8 cellular contexts compared by ENCODE assay signal in the genomic region with DNA sequence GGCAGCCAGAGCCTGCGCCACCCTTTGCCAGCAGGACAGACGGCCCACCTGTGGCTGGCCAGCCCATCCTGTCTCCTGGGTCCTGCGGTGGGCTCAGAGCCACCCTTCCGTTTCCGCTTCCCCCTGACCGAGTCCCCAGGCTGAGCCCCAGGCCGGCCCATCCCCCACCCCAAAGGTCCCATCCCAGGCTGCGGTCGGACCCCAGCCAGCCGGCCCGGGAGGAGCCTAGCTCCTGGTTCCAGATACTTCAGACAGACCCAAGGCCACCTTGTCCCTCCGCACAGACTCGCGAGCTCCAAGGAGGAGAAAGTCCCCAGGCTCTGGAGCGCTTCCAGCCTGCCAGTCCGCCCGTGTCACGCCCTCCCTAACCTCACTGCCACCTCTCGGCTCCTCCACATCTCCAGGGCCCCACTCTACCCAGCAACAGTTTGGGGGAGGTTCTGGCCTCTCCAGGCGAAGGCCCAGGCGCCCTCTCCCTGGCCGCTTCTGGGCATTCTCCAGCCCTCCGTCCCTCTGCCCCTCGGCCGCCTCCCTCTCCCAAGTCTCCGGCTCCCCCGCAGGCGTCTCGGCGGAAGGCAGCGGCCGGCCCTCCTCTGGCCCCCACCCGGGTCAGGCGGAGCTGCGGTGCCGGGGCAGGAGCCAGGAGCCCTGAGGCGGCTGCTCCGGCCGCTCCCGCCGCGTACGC. TPM values are rescaled to one million over a fixed set of nuclear protein-coding genes. Genes with fewer than 3 reads are reported as not detected.
DNase-seq lines count a peak whose midpoint lies in the region; ATAC-seq and TF ChIP-seq lines count a peak whose summit lies in the region.

No MANE protein-coding gene starts in this region.

- H3K27ac Mint-ChIP-seq in activated CD4-positive, alpha-beta T cell treated with anti-CD3 and anti-CD28 coated beads, Interleukin-2, amount 10 ng/mL, durations not matched to agents 7 days and 5 days, result no peak overlapping the region

- no peaks in the 10 kb centered on the region for H3K9me3 Mint-ChIP-seq in activated CD4-positive, alpha-beta T cell treated with anti-CD3 and anti-CD28 coated beads, Interleukin-2, amount 10 ng/mL, durations not matched to agents 7 days and 5 days

- H3K4me1 Mint-ChIP-seq in activated CD4-positive, alpha-beta T cell treated with anti-CD3 and anti-CD28 coated beads, Interleukin-2, amount 10 ng/mL, durations not matched to agents 7 days and 5 days, result peaks cover 10% of the 10 kb centered on the region

- WGBS in right lobe of liver (ENCODE audit: insufficient coverage, low coverage, low lambda C conversion rate, missing lambda C conversion rate), result 0% methylated on average over 4 of the region's 43 CpGs

- ATAC-seq in right lobe of liver (peak; percentile 5 to 26 (median 18)), HG03045 (IDR thresholded peaks at IDR 0.05; ENCODE audit: unreplicated experiment) (no peak), HG02759 (IDR thresholded peaks at IDR 0.05; ENCODE audit: unreplicated experiment) (no peak)

- H3K4me3 Mint-ChIP-seq in activated CD4-positive, alpha-beta T cell treated with anti-CD3 and anti-CD28 coated beads, Interleukin-2, amount 10 ng/mL, durations not matched to agents 7 days and 5 days, result peak overlapping the region; percentile 56

- no peak for DNase-seq in activated CD4-positive, alpha-beta T cell treated with anti-CD3 and anti-CD28 coated beads, Interleukin-2, amount 10 ng/mL, durations not matched to agents 7 days and 5 days
- DNase-seq in activated CD4-positive, alpha-beta T cell treated with anti-CD3 and anti-CD28 coated beads for 1 hour, result no peak
- DNase-seq in astrocyte of the cerebellum (ENCODE audit: low read depth), result no peak
- no peak for DNase-seq in right lobe of liver
- peak in 1 of 2 donors; percentile 60 for DNase-seq in tibial artery
- DNase-seq in CD1c-positive myeloid dendritic cell (ENCODE audit: extremely low spot score), result no peak

- no peak overlapping the region for H3K27ac ChIP-seq in right lobe of liver
- H3K27ac ChIP-seq in tibial artery, result no peak overlapping the region

- no peak for TF ChIP-seq POLR2A in right lobe of liver (IDR thresholded peaks at IDR 0.05)

- H3K27me3 ChIP-seq in right lobe of liver, result no peaks in the 10 kb centered on the region
- peaks cover 0 to 37% of the 10 kb centered on the region in 2 donors for H3K27me3 ChIP-seq in tibial artery

- POLR2A ChIA-PET in activated CD4-positive, alpha-beta T cell treated with anti-CD3 and anti-CD28 coated beads, Interleukin-2, amount 10 ng/mL, durations not matched to agents 7 days and 5 days (lab: Charles Lee), result no interaction called here

- H3K36me3 ChIP-seq in right lobe of liver (no peaks in the 10 kb centered on the region), tibial artery (no peaks in the 10 kb centered on the region)

- intact Hi-C loops in right lobe of liver (cut with DNase I) (loop anchor here in 1 of 2 donors (10.0 kb wide), 1 partner anchor 50 kb away; no protein-coding TSS in a partner anchor), tibial artery (cut with DNase I; ENCODE audit: low total_unique reads) (no loop called here)

- H3K9me3 ChIP-seq in right lobe of liver, result no peaks in the 10 kb centered on the region
- H3K9me3 ChIP-seq in tibial artery, result no peaks in the 10 kb centered on the region

- no peak for TF ChIP-seq CTCF in astrocyte of the cerebellum (IDR thresholded peaks at IDR 0.05; ENCODE audit: low read depth, low read length, missing control alignments)
- TF ChIP-seq CTCF in right lobe of liver (IDR thresholded peaks at IDR 0.05), result no peak
- TF ChIP-seq CTCF in tibial artery (IDR thresholded peaks at IDR 0.05), result no peak

- H3K4me1 ChIP-seq in right lobe of liver (peaks cover 0 to 11% (median 0%) of the 10 kb centered on the region in 4 donors), tibial artery (peaks cover 0 to 26% (median 13%) of the 10 kb centered on the region in 4 donors)

- in situ Hi-C loops in astrocyte of the cerebellum (cut with HindIII; ENCODE audit: low sequenced_read_pairs), result no loop called here

- no peaks in the 10 kb centered on the region for H3K36me3 Mint-ChIP-seq in activated CD4-positive, alpha-beta T cell treated with anti-CD3 and anti-CD28 coated beads, Interleukin-2, amount 10 ng/mL, durations not matched to agents 7 days and 5 days (ENCODE audit: low read depth)

- H3K27me3 Mint-ChIP-seq in activated CD4-positive, alpha-beta T cell treated with anti-CD3 and anti-CD28 coated beads, Interleukin-2, amount 10 ng/mL, durations not matched to agents 7 days and 5 days, result peaks cover 52% of the 10 kb centered on the region

- peak overlapping the region; percentile 22 for H3K4me3 ChIP-seq in astrocyte of the cerebellum (ENCODE audit: low read depth, low read length)
- H3K4me3 ChIP-seq in right lobe of liver, result peak overlapping the region; percentile 12 to 41 (median 23)
- peak overlapping the region; percentile 29 to 48 for H3K4me3 ChIP-seq in tibial artery

- CTCF ChIA-PET in activated CD4-positive, alpha-beta T cell treated with anti-CD3 and anti-CD28 coated beads, Interleukin-2, amount 10 ng/mL, durations not matched to agents 7 days and 5 days (lab: Charles Lee), result interaction anchor here (1.2 to 1.5 kb wide), 3 partner anchors 12 to 62 kb away, joined by 3 to 4 read pairs (median 4); no protein-coding TSS in a partner anchor

RNA-seq across cellular contexts. Expression of a gene that starts 0.8 kb away (rescaled TPM):
- total RNA-seq in activated CD4-positive, alpha-beta T cell treated with anti-CD3 and anti-CD28 coated beads, Interleukin-2, amount 10 ng/mL, durations not matched to agents 7 days and 5 days, result not detected
- under 1 TPM; 0.07 to 0.78 (median 0.25) TPM for total RNA-seq in right lobe of liver

Comparison
In these comparisons a context has a peak if more than half of its experiments do, and no peak if none do; other contexts are left out.
1. ATAC-seq: peak in right lobe of liver (4 of 4); none in HG03045 (single experiment) and HG02759 (single experiment).
2. Peak in every context shown above with its lines, with median percentiles within 50 percentile points of each other: H3K4me3 ChIP-seq.